In genomic region chr3:119579366-119580147, GRCh38 we compare ENCODE assay signal across 8 cellular contexts. TPM values are rescaled to one million over a fixed set of nuclear protein-coding genes. Genes with fewer than 3 reads are reported as not detected.
DNase-seq lines count a peak whose midpoint lies in the region; ATAC-seq and TF ChIP-seq lines count a peak whose summit lies in the region.

TSS of gene ADPRH (plus strand) at chr3:119579492. CDS start at chr3:119582170, 2,678 bp downstream.

- POLR2A ChIA-PET in activated CD8-positive, alpha-beta T cell treated with anti-CD3 and anti-CD28 coated beads for 36 hours (lab: Charles Lee): interaction anchor here (0.5 to 1.2 kb wide), 4 partner anchors 8 to 98 kb away, joined by 3 to 4 read pairs (median 3); partner anchors contain the start of gene COX17

- no peak for TF ChIP-seq CTCF in HFF-Myc (IDR thresholded peaks at IDR 0.05; ENCODE audit: low read depth, low read length, missing control alignments)
- TF ChIP-seq CTCF in activated CD8-positive, alpha-beta T cell treated with anti-CD3 and anti-CD28 coated beads for 36 hours (IDR thresholded peaks at IDR 0.05): no peak

- H3K4me1 ChIP-seq in mononuclear cell (ENCODE audit: insufficient read depth, low read length): peaks cover 12% of the 10 kb centered on the region

- H3K36me3 Mint-ChIP-seq in activated CD8-positive, alpha-beta T cell treated with anti-CD3 and anti-CD28 coated beads for 36 hours (ENCODE audit: low read depth): no peaks in the 10 kb centered on the region
- peaks cover 9 to 10% of the 10 kb centered on the region in 2 donors for H3K36me3 Mint-ChIP-seq in stimulated activated naive B cell treated with anti-CD40 and anti-IgM and Interleukin-4, amounts not matched to agents 10 μg/mL and 1 μg/mL and 100 μg/mL, for 72 hours

- intact Hi-C loops in activated CD8-positive, alpha-beta T cell treated with anti-CD3 and anti-CD28 coated beads for 36 hours (cut with micrococcal nuclease): no loop called here

- CTCF ChIA-PET in activated CD8-positive, alpha-beta T cell treated with anti-CD3 and anti-CD28 coated beads for 36 hours (lab: Charles Lee): interaction anchor here (0.9 to 3.3 kb wide), 3 partner anchors 12 to 101 kb away, joined by 3 to 12 read pairs (median 3); partner anchors contain the start of gene CD80

- peak within 1 kb of the TSS; percentile 86 for H3K4me3 Mint-ChIP-seq in activated CD8-positive, alpha-beta T cell treated with anti-CD3 and anti-CD28 coated beads for 36 hours
- H3K4me3 Mint-ChIP-seq in stimulated activated naive B cell treated with anti-CD40 and anti-IgM and Interleukin-4, amounts not matched to agents 10 μg/mL and 1 μg/mL and 100 μg/mL, for 72 hours: peak within 1 kb of the TSS; percentile 93 to 96

- H3K27me3 Mint-ChIP-seq in activated CD8-positive, alpha-beta T cell treated with anti-CD3 and anti-CD28 coated beads for 36 hours: peaks cover 17% of the 10 kb centered on the region
- no peaks in the 10 kb centered on the region for H3K27me3 Mint-ChIP-seq in stimulated activated naive B cell treated with anti-CD40 and anti-IgM and Interleukin-4, amounts not matched to agents 10 μg/mL and 1 μg/mL and 100 μg/mL, for 72 hours

- ATAC-seq in activated CD8-positive, alpha-beta T cell treated with anti-CD3 and anti-CD28 coated beads for 36 hours: peak; percentile 79
- peak; percentile 86 to 89 for ATAC-seq in stimulated activated naive B cell treated with anti-CD40 and anti-IgM and Interleukin-4, amounts not matched to agents 10 μg/mL and 1 μg/mL and 100 μg/mL, for 72 hours (replicated peaks)

- no peaks in the 10 kb centered on the region for H3K27me3 ChIP-seq in mononuclear cell (ENCODE audit: insufficient read depth, low read length)

- no peaks in the 10 kb centered on the region for H3K9me3 Mint-ChIP-seq in activated CD8-positive, alpha-beta T cell treated with anti-CD3 and anti-CD28 coated beads for 36 hours
- peaks cover 0 to 1% of the 10 kb centered on the region in 2 donors for H3K9me3 Mint-ChIP-seq in stimulated activated naive B cell treated with anti-CD40 and anti-IgM and Interleukin-4, amounts not matched to agents 10 μg/mL and 1 μg/mL and 100 μg/mL, for 72 hours

- H3K27ac Mint-ChIP-seq in activated CD8-positive, alpha-beta T cell treated with anti-CD3 and anti-CD28 coated beads for 36 hours: peak within 1 kb of the TSS; percentile 86
- H3K27ac Mint-ChIP-seq in stimulated activated naive B cell treated with anti-CD40 and anti-IgM and Interleukin-4, amounts not matched to agents 10 μg/mL and 1 μg/mL and 100 μg/mL, for 72 hours: peak within 1 kb of the TSS; percentile 100

- peaks cover 20% of the 10 kb centered on the region for H3K4me1 Mint-ChIP-seq in activated CD8-positive, alpha-beta T cell treated with anti-CD3 and anti-CD28 coated beads for 36 hours (ENCODE audit: low read depth)
- peaks cover 22 to 46% of the 10 kb centered on the region in 2 donors for H3K4me1 Mint-ChIP-seq in stimulated activated naive B cell treated with anti-CD40 and anti-IgM and Interleukin-4, amounts not matched to agents 10 μg/mL and 1 μg/mL and 100 μg/mL, for 72 hours

- no peaks in the 10 kb centered on the region for H3K9me3 ChIP-seq in mononuclear cell (ENCODE audit: low read depth, low read length)

- H3K4me3 ChIP-seq in HFF-Myc (replicated peaks; ENCODE audit: low read depth, low read length) (peak within 1 kb of the TSS; percentile 46), mononuclear cell (ENCODE audit: low read length) (peak within 1 kb of the TSS; percentile 56)

- DNase-seq in DMS79 treated with DMSO at 0.1 percent for 48 hours (lab: John Stamatoyannopoulos, UW) (peak; percentile 48), DMS79 (lab: John Stamatoyannopoulos, UW) (no peak), HFF-Myc (ENCODE audit: extremely low read depth, low read depth) (no peak), NAMALWA (ENCODE audit: low spot score) (peak; percentile 57), epidermal melanocyte (ENCODE audit: insufficient read length, low spot score) (peak; percentile 36)
- peak; percentile 74 for DNase-seq in activated CD8-positive, alpha-beta T cell treated with anti-CD3 and anti-CD28 coated beads for 36 hours
- peak; percentile 79 for DNase-seq in stimulated activated naive B cell treated with anti-CD40 and anti-IgM and Interleukin-4, amounts not matched to agents 10 μg/mL and 1 μg/mL and 100 μg/mL, for 72 hours

RNA-seq across cellular contexts. Expression of gene ADPRH, which starts in this region (rescaled TPM):
- total RNA-seq in activated CD8-positive, alpha-beta T cell treated with anti-CD3 and anti-CD28 coated beads for 36 hours: 1 to 10 TPM; 5.7 to 5.9 TPM
- 4.5 TPM for total RNA-seq in mononuclear cell

Comparison
In these comparisons a context has a peak if more than half of its experiments do, and no peak if none do; other contexts are left out.
1. DNase-seq: peak in DMS79 treated with DMSO at 0.1 percent for 48 hours (single experiment), NAMALWA (single experiment), activated CD8-positive, alpha-beta T cell treated with anti-CD3 and anti-CD28 coated beads for 36 hours (single experiment), epidermal melanocyte (single experiment) and stimulated activated naive B cell treated with anti-CD40 and anti-IgM and Interleukin-4, amounts not matched to agents 10 μg/mL and 1 μg/mL and 100 μg/mL, for 72 hours (single experiment); none in DMS79 (single experiment) and HFF-Myc (single experiment).